Comparison of ENCODE assay signal across 8 cellular contexts in the genomic region with DNA sequence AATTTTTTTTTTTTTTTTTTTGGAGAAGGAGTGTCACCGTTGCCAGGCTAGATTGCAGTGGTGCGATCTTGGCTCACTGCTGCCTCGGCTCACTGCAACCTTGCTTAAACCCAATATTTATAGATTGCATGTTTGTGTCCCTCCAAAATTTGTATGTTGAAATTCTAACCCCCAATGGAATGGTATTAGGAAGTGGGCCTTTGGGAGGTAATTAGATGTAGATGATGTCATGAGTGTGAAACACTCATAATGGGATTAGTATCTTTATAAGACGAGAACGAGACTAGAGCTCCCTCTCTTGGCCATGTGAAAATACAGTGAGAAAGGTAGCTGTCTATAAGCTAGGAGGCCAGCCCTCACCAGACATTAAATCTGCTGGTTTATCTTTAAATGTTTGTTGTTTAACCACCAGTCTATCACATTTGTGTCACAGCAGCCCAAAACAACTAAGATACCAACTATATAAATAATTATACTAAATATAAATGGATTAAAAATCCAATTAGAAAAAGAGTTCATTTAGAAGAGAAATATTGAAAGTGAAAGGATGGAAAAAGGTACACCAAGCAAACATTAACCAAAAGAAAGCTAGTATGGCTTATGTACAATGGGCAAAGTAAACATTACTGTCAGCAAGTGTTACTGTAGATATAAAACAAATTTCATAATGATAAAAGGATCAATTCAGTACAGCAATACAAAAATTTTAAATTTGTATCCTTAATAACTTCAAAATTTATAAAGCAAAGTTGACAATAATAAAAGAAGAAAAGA. TPM values are rescaled to one million over a fixed set of nuclear protein-coding genes. Genes with fewer than 3 reads are reported as not detected.
DNase-seq lines count a peak whose midpoint lies in the region; ATAC-seq, FAIRE-seq and TF ChIP-seq lines count a peak whose summit lies in the region.

No MANE protein-coding gene starts in this region.

- peak; percentile 28 for DNase-seq in activated naive CD4-positive, alpha-beta T cell treated with anti-CD3 and anti-CD28 coated beads, Interleukin-2, amount 10 ng/mL, durations not matched to agents 7 days and 5 days
- no peak for DNase-seq in activated naive CD4-positive, alpha-beta T cell treated with anti-CD3 and anti-CD28 coated beads, Interleukin-2, amount 50 U/mL, for 16 hours
- no peak for DNase-seq in H54 (ENCODE audit: insufficient read length, low spot score)
- peak; percentile 69 to 78 for DNase-seq in Kasumi-1 (lab: John Stamatoyannopoulos, UW)
- peak; percentile 60 for DNase-seq in amniotic epithelial cell (ENCODE audit: low read depth)
- no peak for DNase-seq in stimulated activated effector memory CD8-positive, alpha-beta T cell treated with anti-CD3 and anti-CD28 coated beads, Interleukin-12 subunit alpha, Interleukin-12 subunit beta, amount 100 ng/mL, for 72 hours (ENCODE audit: low spot score in 2 of 2)
- no peak for DNase-seq in suprapubic skin (ENCODE audit: low spot score in 2 of 2)
- DNase-seq in midbrain (lab: John Stamatoyannopoulos, UW), result no peak

- H3K4me3 ChIP-seq in suprapubic skin, result no peak overlapping the region

- no peaks in the 10 kb centered on the region for H3K9me3 ChIP-seq in suprapubic skin

- WGBS in suprapubic skin, result 91% methylated on average over 5 of the region's 5 CpGs

- CTCF ChIA-PET in activated naive CD4-positive, alpha-beta T cell treated with anti-CD3 and anti-CD28 coated beads, Interleukin-2, amount 10 ng/mL, durations not matched to agents 7 days and 5 days (lab: Charles Lee), result interaction anchor here (0.9 kb wide), 3 partner anchors 9 to 156 kb away, joined by 4 to 5 read pairs (median 4); a partner anchor contains a TSS

- TF ChIP-seq EP300 in suprapubic skin (IDR thresholded peaks at IDR 0.05), result no peak

- peak; percentile 93 for ATAC-seq in stimulated activated effector memory CD8-positive, alpha-beta T cell treated with anti-CD3 and anti-CD28 coated beads, Interleukin-12 subunit alpha, Interleukin-12 subunit beta, amount 100 ng/mL, for 72 hours

- peak; percentile 62 for FAIRE-seq in H54 (lab: Jason Lieb, UNC)

- peaks cover 3% of the 10 kb centered on the region for H3K36me3 ChIP-seq in suprapubic skin

- no peaks in the 10 kb centered on the region for H3K9me3 Mint-ChIP-seq in activated naive CD4-positive, alpha-beta T cell treated with anti-CD3 and anti-CD28 coated beads, Interleukin-2, amount 10 ng/mL, durations not matched to agents 7 days and 5 days
- H3K9me3 Mint-ChIP-seq in stimulated activated effector memory CD8-positive, alpha-beta T cell treated with anti-CD3 and anti-CD28 coated beads, Interleukin-12 subunit alpha, Interleukin-12 subunit beta, amount 100 ng/mL, for 72 hours, result no peaks in the 10 kb centered on the region

- no peak for TF ChIP-seq CTCF in suprapubic skin (IDR thresholded peaks at IDR 0.05)

- no peaks in the 10 kb centered on the region for H3K27me3 ChIP-seq in suprapubic skin

- H3K36me3 Mint-ChIP-seq in activated naive CD4-positive, alpha-beta T cell treated with anti-CD3 and anti-CD28 coated beads, Interleukin-2, amount 10 ng/mL, durations not matched to agents 7 days and 5 days, result peaks cover 1% of the 10 kb centered on the region
- H3K36me3 Mint-ChIP-seq in stimulated activated effector memory CD8-positive, alpha-beta T cell treated with anti-CD3 and anti-CD28 coated beads, Interleukin-12 subunit alpha, Interleukin-12 subunit beta, amount 100 ng/mL, for 72 hours, result no peaks in the 10 kb centered on the region

- H3K27ac Mint-ChIP-seq in activated naive CD4-positive, alpha-beta T cell treated with anti-CD3 and anti-CD28 coated beads, Interleukin-2, amount 10 ng/mL, durations not matched to agents 7 days and 5 days, result no peak overlapping the region
- H3K27ac Mint-ChIP-seq in stimulated activated effector memory CD8-positive, alpha-beta T cell treated with anti-CD3 and anti-CD28 coated beads, Interleukin-12 subunit alpha, Interleukin-12 subunit beta, amount 100 ng/mL, for 72 hours, result no peak overlapping the region

- TF ChIP-seq POLR2A in H54 (IDR thresholded peaks at IDR 0.05; ENCODE audit: low read depth, low read length), result no peak
- no peak for TF ChIP-seq POLR2A in suprapubic skin (IDR thresholded peaks at IDR 0.05)

- no peaks in the 10 kb centered on the region for H3K27me3 Mint-ChIP-seq in activated naive CD4-positive, alpha-beta T cell treated with anti-CD3 and anti-CD28 coated beads, Interleukin-2, amount 10 ng/mL, durations not matched to agents 7 days and 5 days

- H3K4me1 ChIP-seq in suprapubic skin, result no peaks in the 10 kb centered on the region

- H3K4me1 Mint-ChIP-seq in activated naive CD4-positive, alpha-beta T cell treated with anti-CD3 and anti-CD28 coated beads, Interleukin-2, amount 10 ng/mL, durations not matched to agents 7 days and 5 days, result peaks cover 3% of the 10 kb centered on the region
- no peaks in the 10 kb centered on the region for H3K4me1 Mint-ChIP-seq in stimulated activated effector memory CD8-positive, alpha-beta T cell treated with anti-CD3 and anti-CD28 coated beads, Interleukin-12 subunit alpha, Interleukin-12 subunit beta, amount 100 ng/mL, for 72 hours

- no peak overlapping the region for H3K27ac ChIP-seq in suprapubic skin

- H3K4me3 Mint-ChIP-seq in activated naive CD4-positive, alpha-beta T cell treated with anti-CD3 and anti-CD28 coated beads, Interleukin-2, amount 10 ng/mL, durations not matched to agents 7 days and 5 days, result no peak overlapping the region
- no peak overlapping the region for H3K4me3 Mint-ChIP-seq in stimulated activated effector memory CD8-positive, alpha-beta T cell treated with anti-CD3 and anti-CD28 coated beads, Interleukin-12 subunit alpha, Interleukin-12 subunit beta, amount 100 ng/mL, for 72 hours

RNA-seq across cellular contexts. Expression of a gene that starts 9.3 kb away (rescaled TPM):
- total RNA-seq in suprapubic skin, result 10 to 100 TPM; 26.6 to 56.7 (median 30.7) TPM

RNA-seq across cellular contexts. Expression of a gene that starts 42.3 kb away (rescaled TPM):
- total RNA-seq in suprapubic skin, result not detected

Comparison
In these comparisons a context has a peak if more than half of its experiments do, and no peak if none do; other contexts are left out.
1. DNase-seq: peak in activated naive CD4-positive, alpha-beta T cell treated with anti-CD3 and anti-CD28 coated beads, Interleukin-2, amount 10 ng/mL, durations not matched to agents 7 days and 5 days (single experiment), Kasumi-1 (2 of 2) and amniotic epithelial cell (single experiment); none in activated naive CD4-positive, alpha-beta T cell treated with anti-CD3 and anti-CD28 coated beads, Interleukin-2, amount 50 U/mL, for 16 hours (single experiment), H54 (single experiment), stimulated activated effector memory CD8-positive, alpha-beta T cell treated with anti-CD3 and anti-CD28 coated beads, Interleukin-12 subunit alpha, Interleukin-12 subunit beta, amount 100 ng/mL, for 72 hours (0 of 2), suprapubic skin (0 of 2) and midbrain (single experiment).